8 cellular contexts compared by ENCODE assay signal in genomic region chr15:70409388-70409787, GRCh38.
"Had no signal": no experiment of that assay in that cellular context is flagged by ENCODE, and none has a peak within 500 bp of the region (broad histone marks: within the 10 kb centered on the region; RNA-seq: fewer than 3 reads in every experiment).

No MANE protein-coding gene starts in this region.

- DNase-seq: GM23248, H9, HFFc6, KBM-7 had no signal

- H3K9ac ChIP-seq: GM23248 had no signal

- ATAC-seq: HCT116, HepG2 had no signal

- H3K27ac Mint-ChIP-seq: HFFc6, IgD-negative memory B cell had no signal

- H3K27ac ChIP-seq: GM23248, HL-60 had no signal

- H3K36me3 Mint-ChIP-seq: IgD-negative memory B cell had no signal

- H3K4me3 ChIP-seq: GM23248 had no signal

- H2AFZ ChIP-seq: GM23248 had no signal

- H3K27me3 Mint-ChIP-seq: IgD-negative memory B cell had no signal

- H3K4me3 Mint-ChIP-seq: H9, HFFc6, IgD-negative memory B cell had no signal
